1 cellular context compared by ENCODE assay signal in genomic region chr13:99200433-99201167, GRCh38.
TF ChIP-seq lines count a peak whose summit lies in the region.

TSS of gene UBAC2 (plus strand) at chr13:99200854. CDS start at chr13:99200909, 55 bp downstream.

TF ChIP-seq in HepG2, 621 proteins besides CTCF, POLR2A, EP300 and RAD21 (continued from another document and continues in another):
- TF ChIP-seq ZSCAN9 (CRISPR knock-in tag; IDR thresholded peaks at IDR 0.05; ENCODE audit: borderline replicate concordance), result no peak
- TF ChIP-seq MYC (CRISPR knock-in tag; IDR thresholded peaks at IDR 0.05; ENCODE audit: borderline replicate concordance), result peak; percentile 88
- TF ChIP-seq SMC3 (IDR thresholded peaks at IDR 0.05; ENCODE audit: low read length), result no peak
- TF ChIP-seq ZNF549 (CRISPR knock-in tag; IDR thresholded peaks at IDR 0.05), result no peak
- TF ChIP-seq CBX2 (IDR thresholded peaks at IDR 0.05; ENCODE audit: low read depth, low read length), result no peak
- no peak for TF ChIP-seq CBX2 (CRISPR knock-in tag; IDR thresholded peaks at IDR 0.05; ENCODE audit: low read depth)
- TF ChIP-seq CREB3 (CRISPR knock-in tag; IDR thresholded peaks at IDR 0.05), result no peak
- no peak for TF ChIP-seq XRCC5 (optimal IDR thresholded peaks at IDR 0.05; ENCODE audit: low read length)
- TF ChIP-seq AFF4 (CRISPR knock-in tag; IDR thresholded peaks at IDR 0.05), result no peak; the same call in 1 of the 2 replicates
- TF ChIP-seq YEATS2 (CRISPR knock-in tag; IDR thresholded peaks at IDR 0.05; ENCODE audit: borderline replicate concordance), result peak; percentile 97
- no peak for TF ChIP-seq ZFP36L2 (CRISPR knock-in tag; IDR thresholded peaks at IDR 0.05)
- no peak for TF ChIP-seq CERS6 (CRISPR knock-in tag; IDR thresholded peaks at IDR 0.05)
- TF ChIP-seq ZNF883 (CRISPR knock-in tag; IDR thresholded peaks at IDR 0.05; ENCODE audit: not compliant biosample characterization), result no peak
- no peak for TF ChIP-seq GLMP (CRISPR knock-in tag; IDR thresholded peaks at IDR 0.05; ENCODE audit: borderline replicate concordance)
- no peak for TF ChIP-seq TCF7 (IDR thresholded peaks at IDR 0.05; ENCODE audit: low read depth)
- TF ChIP-seq TFE3 (CRISPR knock-in tag; IDR thresholded peaks at IDR 0.05), result no peak; the same call in 1 of the 2 replicates
- TF ChIP-seq GPN1 (CRISPR knock-in tag; IDR thresholded peaks at IDR 0.05; ENCODE audit: borderline replicate concordance), result 0 out of 2 replicates have a peak, but pooled peaks have one; percentile 54
- peak; percentile 75 for TF ChIP-seq YEATS4 (CRISPR knock-in tag; IDR thresholded peaks at IDR 0.05; ENCODE audit: borderline replicate concordance)
- 0 out of 2 replicates have a peak, but pooled peaks have one; percentile 49 for TF ChIP-seq MED1 (CRISPR knock-in tag; IDR thresholded peaks at IDR 0.05)
- no peak for TF ChIP-seq KAT7 (CRISPR knock-in tag; IDR thresholded peaks at IDR 0.05; ENCODE audit: borderline replicate concordance)
- TF ChIP-seq GATAD2A (CRISPR knock-in tag; IDR thresholded peaks at IDR 0.05), result no peak; the same call in 1 of the 2 replicates
- TF ChIP-seq PPARG (CRISPR knock-in tag; conservative IDR thresholded peaks at IDR 0.05), result 0 out of 2 replicates have a peak, but pooled peaks have one; percentile 19
- TF ChIP-seq, protein P1, sequence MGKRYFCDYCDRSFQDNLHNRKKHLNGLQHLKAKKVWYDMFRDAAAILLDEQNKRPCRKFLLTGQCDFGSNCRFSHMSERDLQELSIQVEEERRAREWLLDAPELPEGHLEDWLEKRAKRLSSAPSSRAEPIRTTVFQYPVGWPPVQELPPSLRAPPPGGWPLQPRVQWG (CRISPR knock-in tag; IDR thresholded peaks at IDR 0.05; ENCODE audit: borderline replicate concordance, low read depth), result no peak
- no peak for TF ChIP-seq ZNF878 (CRISPR knock-in tag; IDR thresholded peaks at IDR 0.05)
- TF ChIP-seq ZNF589 (CRISPR knock-in tag; conservative IDR thresholded peaks at IDR 0.05), result no peak
- TF ChIP-seq MAX (IDR thresholded peaks at IDR 0.05), result peak; percentile 69
- TF ChIP-seq PHF8 (CRISPR knock-in tag; IDR thresholded peaks at IDR 0.05), result peak; percentile 91
- TF ChIP-seq ISL2 (CRISPR knock-in tag; IDR thresholded peaks at IDR 0.05), result peak; percentile 52; the same call in 1 of the 2 replicates
- no peak for TF ChIP-seq ZNF557 (CRISPR knock-in tag; IDR thresholded peaks at IDR 0.05)
- TF ChIP-seq BCLAF1 (IDR thresholded peaks at IDR 0.05), result no peak
- TF ChIP-seq ZNF570 (CRISPR knock-in tag; IDR thresholded peaks at IDR 0.05; ENCODE audit: borderline replicate concordance), result no peak
- TF ChIP-seq KAT8 (CRISPR knock-in tag; IDR thresholded peaks at IDR 0.05), result peak; percentile 81
- 0 out of 2 replicates have a peak, but pooled peaks have one; percentile 12 for TF ChIP-seq HNF1B (CRISPR knock-in tag; IDR thresholded peaks at IDR 0.05)
- no peak; the same call in 1 of the 2 replicates for TF ChIP-seq ZNF547 (CRISPR knock-in tag; IDR thresholded peaks at IDR 0.05)
- TF ChIP-seq, protein P2, sequence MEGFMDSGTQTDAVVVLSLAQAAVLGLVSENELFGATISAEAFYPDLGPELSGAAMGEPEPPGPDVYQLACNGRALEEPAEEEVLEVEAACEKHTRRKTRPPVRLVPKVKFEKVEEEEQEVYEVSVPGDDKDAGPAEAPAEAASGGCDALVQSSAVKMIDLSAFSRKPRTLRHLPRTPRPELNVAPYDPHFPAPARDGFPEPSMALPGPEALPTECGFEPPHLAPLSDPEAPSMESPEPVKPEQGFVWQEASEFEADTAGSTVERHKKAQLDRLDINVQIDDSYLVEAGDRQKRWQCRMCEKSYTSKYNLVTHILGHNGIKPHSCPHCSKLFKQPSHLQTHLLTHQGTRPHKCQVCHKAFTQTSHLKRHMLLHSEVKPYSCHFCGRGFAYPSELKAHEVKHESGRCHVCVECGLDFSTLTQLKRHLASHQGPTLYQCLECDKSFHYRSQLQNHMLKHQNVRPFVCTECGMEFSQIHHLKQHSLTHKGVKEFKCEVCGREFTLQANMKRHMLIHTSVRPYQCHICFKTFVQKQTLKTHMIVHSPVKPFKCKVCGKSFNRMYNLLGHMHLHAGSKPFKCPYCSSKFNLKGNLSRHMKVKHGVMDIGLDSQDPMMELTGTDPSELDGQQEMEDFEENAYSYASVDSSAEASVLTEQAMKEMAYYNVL (CRISPR knock-in tag; IDR thresholded peaks at IDR 0.05; ENCODE audit: borderline replicate concordance), result peak; percentile 35; the same call in 1 of the 2 replicates
- TF ChIP-seq ZNF446 (CRISPR knock-in tag; IDR thresholded peaks at IDR 0.05), result no peak
- no peak for TF ChIP-seq MAFK (conservative IDR thresholded peaks at IDR 0.05 in 1 of 2, IDR thresholded peaks at IDR 0.05 in 1 of 2; ENCODE audit: low read length in 2 of 2)
- TF ChIP-seq SRSF1 (optimal IDR thresholded peaks at IDR 0.05; ENCODE audit: low read depth, low read length), result no peak
- no peak; the same call in 1 of the 2 replicates for TF ChIP-seq KDM5A (IDR thresholded peaks at IDR 0.05; ENCODE audit: borderline replicate concordance, low read length)
- TF ChIP-seq ZSCAN30 (CRISPR knock-in tag; IDR thresholded peaks at IDR 0.05), result no peak
- TF ChIP-seq FOXM1 (CRISPR knock-in tag; IDR thresholded peaks at IDR 0.05), result no peak
- TF ChIP-seq KDM1A (CRISPR knock-in tag; IDR thresholded peaks at IDR 0.05), result no peak
- TF ChIP-seq ZSCAN21 (CRISPR knock-in tag; IDR thresholded peaks at IDR 0.05; ENCODE audit: borderline replicate concordance), result no peak
- TF ChIP-seq CHD4 (IDR thresholded peaks at IDR 0.05; ENCODE audit: borderline replicate concordance, low read length), result no peak
- peak; percentile 75 for TF ChIP-seq ZNF331 (CRISPR knock-in tag; IDR thresholded peaks at IDR 0.05)
- TF ChIP-seq, protein P3, sequence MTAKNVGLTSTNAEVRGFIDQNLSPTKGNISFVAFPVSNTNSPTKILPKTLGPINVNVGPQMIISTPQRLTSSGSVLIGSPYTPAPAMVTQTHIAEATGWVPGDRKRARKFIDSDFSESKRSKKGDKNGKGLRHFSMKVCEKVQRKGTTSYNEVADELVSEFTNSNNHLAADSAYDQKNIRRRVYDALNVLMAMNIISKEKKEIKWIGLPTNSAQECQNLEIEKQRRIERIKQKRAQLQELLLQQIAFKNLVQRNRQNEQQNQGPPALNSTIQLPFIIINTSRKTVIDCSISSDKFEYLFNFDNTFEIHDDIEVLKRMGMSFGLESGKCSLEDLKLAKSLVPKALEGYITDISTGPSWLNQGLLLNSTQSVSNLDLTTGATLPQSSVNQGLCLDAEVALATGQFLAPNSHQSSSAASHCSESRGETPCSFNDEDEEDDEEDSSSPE (CRISPR knock-in tag; IDR thresholded peaks at IDR 0.05), result peak; percentile 88
- TF ChIP-seq ZNF749 (CRISPR knock-in tag; IDR thresholded peaks at IDR 0.05; ENCODE audit: borderline replicate concordance), result no peak
- no peak for TF ChIP-seq ZNF160 (CRISPR knock-in tag; IDR thresholded peaks at IDR 0.05)
- no peak for TF ChIP-seq GTF2F1 (IDR thresholded peaks at IDR 0.05; ENCODE audit: low read length)
- TF ChIP-seq ZNF224 (CRISPR knock-in tag; IDR thresholded peaks at IDR 0.05), result 0 out of 2 replicates have a peak, but pooled peaks have one; percentile 48
- 0 out of 2 replicates have a peak, but pooled peaks have one; percentile 28 for TF ChIP-seq SIX4 (CRISPR knock-in tag; IDR thresholded peaks at IDR 0.05)
- no peak for TF ChIP-seq STAT5B (CRISPR knock-in tag; IDR thresholded peaks at IDR 0.05)
- peak; percentile 90 for TF ChIP-seq RBM39 (IDR thresholded peaks at IDR 0.05; ENCODE audit: low read depth, low read length, poor library complexity, severe bottlenecking)
